8 cellular contexts compared by ENCODE assay signal in genomic region chr4:77074961-77075855, GRCh38. TPM values are rescaled to one million over a fixed set of nuclear protein-coding genes. Genes with fewer than 3 reads are reported as not detected.
A peak's percentile ranks its signal among the peaks of the same experiment; 100 is the strongest.
DNase-seq lines count a peak whose midpoint lies in the region; ATAC-seq and FAIRE-seq lines count a peak whose summit lies in the region.

No MANE protein-coding gene starts in this region.

- no peak for FAIRE-seq in frontal cortex (lab: Jason Lieb, UNC)

- peak overlapping the region; percentile 95 for H3K4me3 ChIP-seq in ACC112 (ENCODE audit: low read depth, low read length)

- H3K36me3 ChIP-seq in ACC112 (ENCODE audit: insufficient read depth, low read length), result no peaks in the 10 kb centered on the region

- DNase-seq in RPMI8226, result peak; percentile 80
- DNase-seq in activated T-helper 9 cell treated with anti-CD3 and anti-CD28 coated beads, Interleukin-2, amount 50 U/mL, for 16 hours (ENCODE audit: low read depth), result peak; percentile 68
- DNase-seq in frontal cortex (ENCODE audit: low spot score in 2 of 2), result peak; percentile 64 to 68
- peak in 54 of 56 donors; percentile 3 to 77 (median 57) for DNase-seq in nucleus accumbens (lab: John Stamatoyannopoulos, UW)
- peak; percentile 43 for DNase-seq in superior temporal gyrus (ENCODE audit: extremely low spot score)

- H3K4me1 ChIP-seq in ACC112 (ENCODE audit: control insufficient read depth, insufficient read depth, low read length, unreplicated experiment), result peaks cover 21% of the 10 kb centered on the region

- no peaks in the 10 kb centered on the region for H3K27me3 ChIP-seq in ACC112 (ENCODE audit: insufficient read depth, low read length)

- peaks cover 58% of the 10 kb centered on the region for H3K79me2 ChIP-seq in ACC112 (ENCODE audit: control insufficient read depth, insufficient read depth, low read length, unreplicated experiment)

- peak; percentile 56 for ATAC-seq in GM18907 (IDR thresholded peaks at IDR 0.05; ENCODE audit: unreplicated experiment)
- ATAC-seq in HG03159 (IDR thresholded peaks at IDR 0.05; ENCODE audit: unreplicated experiment), result peak; percentile 58

- peak overlapping the region; percentile 68 for H2AFZ ChIP-seq in ACC112 (ENCODE audit: low read length, unreplicated experiment)

- peak overlapping the region; percentile 99 for H3K27ac ChIP-seq in ACC112 (ENCODE audit: low read depth, low read length)

RNA-seq across cellular contexts. Expression of gene CCNI, which starts 0.6 kb away (rescaled TPM):
- total RNA-seq in frontal cortex, result 460 TPM

Comparison
In these comparisons a context has a peak if more than half of its experiments do, and no peak if none do; other contexts are left out.
1. Peak in every context shown above with its lines: DNase-seq, ATAC-seq, H3K4me3 ChIP-seq and H3K27ac ChIP-seq.